8 cellular contexts compared by ENCODE assay signal in the genomic region with DNA sequence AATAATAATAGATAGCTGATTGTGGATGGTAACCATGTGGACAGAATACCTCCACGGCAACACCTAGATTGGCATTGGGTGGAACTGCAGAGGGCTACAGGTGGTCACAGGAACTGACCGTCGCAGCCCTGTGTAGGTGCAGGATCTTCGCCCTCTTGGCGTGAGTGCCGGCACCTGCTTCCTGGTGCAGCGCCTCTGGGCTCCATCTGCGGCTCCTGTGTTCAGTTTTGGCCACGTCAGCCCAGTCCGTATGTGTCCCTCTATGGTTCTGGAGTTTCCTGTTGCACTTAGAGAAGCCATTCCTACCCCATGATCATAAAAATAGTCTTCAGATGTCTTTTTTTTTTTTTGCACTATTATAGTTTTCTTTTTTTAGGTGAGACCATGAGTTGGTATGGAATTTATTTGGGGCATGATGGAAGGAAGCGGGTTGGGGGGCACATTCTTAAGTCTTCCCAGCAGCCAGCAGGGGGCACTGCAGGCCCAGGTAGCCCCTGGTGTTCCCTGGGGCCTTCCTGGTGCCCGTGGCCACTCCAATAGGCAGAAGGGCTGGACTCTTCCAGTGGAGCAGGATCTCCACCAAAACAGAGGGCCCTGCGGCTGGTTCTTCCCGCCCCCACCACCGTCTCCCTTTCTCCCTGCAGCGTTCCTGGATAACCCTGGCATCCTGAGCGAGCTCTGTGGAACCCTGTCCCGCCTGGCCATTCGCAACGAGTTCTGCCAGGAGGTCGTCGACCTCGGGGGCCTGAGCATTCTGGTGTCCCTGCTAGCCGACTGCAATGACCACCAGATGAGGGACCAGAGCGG. TPM values are rescaled to one million over a fixed set of nuclear protein-coding genes. Genes with fewer than 3 reads are reported as not detected.
A peak's percentile ranks its signal among the peaks of the same experiment; 100 is the strongest.
DNase-seq lines count a peak whose midpoint lies in the region; ATAC-seq and TF ChIP-seq lines count a peak whose summit lies in the region.

No MANE protein-coding gene starts in this region.

- no peak overlapping the region for H2AFZ ChIP-seq in GM23338

- ATAC-seq in GM23338 (peak; percentile 96), HG02571 (IDR thresholded peaks at IDR 0.05; ENCODE audit: unreplicated experiment) (no peak)

- DNase-seq in AG09319 (ENCODE audit: extremely low read depth, low read depth) (no peak), GM23338 (ENCODE audit: low spot score) (peak; percentile 89), SW480 (ENCODE audit: low spot score) (peak; percentile 29), astrocyte of the spinal cord (ENCODE audit: low read depth, low spot score) (peak; percentile 47), iPS DF 6.9 (ENCODE audit: low read depth, low spot score) (peak; percentile 58), RKO (ENCODE audit: low spot score) (no peak)
- peak in 3 of 4 experiments; percentile 23 to 26 (median 24) for DNase-seq in stimulated activated CD4-positive, alpha-beta T cell treated with anti-CD3 and anti-CD28 coated beads, Interleukin-1b, Interleukin-23, amount 100 ng/mL, for 24 hours (ENCODE audit: low read depth in 4 of 4, low spot score in 1 of 4)

- H3K36me3 ChIP-seq in GM23338 (ENCODE audit: insufficient read depth) = peaks cover 6% of the 10 kb centered on the region; the same call in 1 of the 2 replicates
- peaks cover 44% of the 10 kb centered on the region for H3K36me3 ChIP-seq in iPS DF 6.9 (ENCODE audit: control insufficient read depth, insufficient read depth, low read length)

- H3K4me2 ChIP-seq in GM23338 = no peak overlapping the region

- H3K27ac Mint-ChIP-seq in GM23338 = no peak overlapping the region

- TF ChIP-seq CTCF in AG09319 (IDR thresholded peaks at IDR 0.05; ENCODE audit: low read depth, low read length) (peak; percentile 62), GM23338 (conservative IDR thresholded peaks at IDR 0.05; ENCODE audit: low read depth in 2 of 2) (peak; percentile 84 to 87), astrocyte of the spinal cord (IDR thresholded peaks at IDR 0.05; ENCODE audit: low read depth, low read length) (peak; percentile 72)

- H3K36me3 Mint-ChIP-seq in GM23338 (ENCODE audit: low read depth) = peaks cover 72% of the 10 kb centered on the region

- no peaks in the 10 kb centered on the region for H3K27me3 ChIP-seq in GM23338 (ENCODE audit: insufficient read depth)
- no peaks in the 10 kb centered on the region for H3K27me3 ChIP-seq in iPS DF 6.9 (ENCODE audit: control insufficient read depth, insufficient read depth, low read length)

- no peaks in the 10 kb centered on the region for H3K4me1 ChIP-seq in GM23338 (ENCODE audit: insufficient read depth)
- H3K4me1 ChIP-seq in iPS DF 6.9 (ENCODE audit: control insufficient read depth, insufficient read depth, low read length) = no peaks in the 10 kb centered on the region; the same call in 1 of the 2 replicates

- H3K9me2 ChIP-seq in GM23338 (ENCODE audit: insufficient read depth) = no peaks in the 10 kb centered on the region

- H3F3A ChIP-seq in GM23338 (replicated peaks; ENCODE audit: low read depth) = peaks cover 7% of the 10 kb centered on the region; the same call in 1 of the 2 replicates

- H3K79me2 ChIP-seq in GM23338 (replicated peaks; ENCODE audit: insufficient read depth) = no peaks in the 10 kb centered on the region

- H3K4me1 Mint-ChIP-seq in GM23338 = no peaks in the 10 kb centered on the region

- H3K27ac ChIP-seq in GM23338 (ENCODE audit: low read depth) (0 out of 2 replicates have a peak overlapping the region, but pooled peaks have one; percentile 59), iPS DF 6.9 (ENCODE audit: low read length) (no peak overlapping the region)

- in situ Hi-C loops in astrocyte of the spinal cord (cut with HindIII; ENCODE audit: low sequenced_read_pairs) = no loop called here

- no peak overlapping the region for H3K4me3 Mint-ChIP-seq in GM23338

- H3K9me3 Mint-ChIP-seq in GM23338 = no peaks in the 10 kb centered on the region

- H3K27me3 Mint-ChIP-seq in GM23338 (ENCODE audit: insufficient read depth, low read depth, poor library complexity) = peaks cover 3% of the 10 kb centered on the region

- H4K20me1 ChIP-seq in GM23338 (replicated peaks; ENCODE audit: insufficient read depth) = peaks cover 11% of the 10 kb centered on the region

- no peaks in the 10 kb centered on the region for H3K9me3 ChIP-seq in iPS DF 6.9 (ENCODE audit: control insufficient read depth, insufficient read depth, low read length)

- H3K4me3 ChIP-seq in GM23338 = no peak overlapping the region
- no peak overlapping the region for H3K4me3 ChIP-seq in astrocyte of the spinal cord (ENCODE audit: low read depth, low read length)
- H3K4me3 ChIP-seq in iPS DF 6.9 (ENCODE audit: low read length) = no peak overlapping the region

- WGBS in iPS DF 6.9 (ENCODE audit: insufficient coverage, insufficient read length) = no CpG with 5 or more reads among the region's 25 CpGs

TF ChIP-seq in GM23338, 12 proteins besides CTCF, POLR2A, EP300 and RAD21:
- no peak for TF ChIP-seq ZNF331 (CRISPR knock-in tag; IDR thresholded peaks at IDR 0.05; ENCODE audit: low read depth)
- TF ChIP-seq EZH2 (IDR thresholded peaks at IDR 0.05; ENCODE audit: low read depth, unreplicated experiment) = no peak

RNA-seq across cellular contexts. Expression of a gene that starts 10.1 kb away (rescaled TPM):
- 5.7 and 7.3 TPM in 2 replicates for total RNA-seq in GM23338 (2014; rRNA removed; shearing (Covaris generic))
- 7.3 and 7.6 TPM in 2 replicates for polyA plus RNA-seq in GM23338 (2016; fragmentation: Nextera tagmentation; extraction: Ambion mirVana)

RNA-seq across cellular contexts. Expression of a gene that starts 20.3 kb away (rescaled TPM):
- total RNA-seq in GM23338 (2014; rRNA removed; shearing (Covaris generic)) = 95.1 and 112 TPM in 2 replicates
- polyA plus RNA-seq in GM23338 (2016; fragmentation: Nextera tagmentation; extraction: Ambion mirVana) = 40.9 and 45.0 TPM in 2 replicates

RNA-seq across cellular contexts. Expression of a gene that starts 20.4 kb away (rescaled TPM):
- total RNA-seq in GM23338 (2014; rRNA removed; shearing (Covaris generic)) = 86.5 and 102 TPM in 2 replicates
- polyA plus RNA-seq in GM23338 (2016; fragmentation: Nextera tagmentation; extraction: Ambion mirVana) = 99.3 and 109 TPM in 2 replicates

Comparison
In these comparisons a context has a peak if more than half of its experiments do, and no peak if none do; other contexts are left out.
1. DNase-seq: peak in GM23338 (single experiment), SW480 (single experiment), astrocyte of the spinal cord (single experiment), iPS DF 6.9 (single experiment) and stimulated activated CD4-positive, alpha-beta T cell treated with anti-CD3 and anti-CD28 coated beads, Interleukin-1b, Interleukin-23, amount 100 ng/mL, for 24 hours (3 of 4); none in AG09319 (single experiment) and RKO (single experiment).
2. Peak in every context shown above with its lines, with median percentiles within 50 percentile points of each other: CTCF ChIP-seq.